In genomic region chr15:52566889-52567288, GRCh38 we compare ENCODE assay signal across 11 cellular contexts. TPM values are rescaled to one million over a fixed set of nuclear protein-coding genes. Genes with fewer than 3 reads are reported as not detected.
DNase-seq lines count a peak whose midpoint lies in the region; ATAC-seq and TF ChIP-seq lines count a peak whose summit lies in the region.
"Had no signal": no experiment of that assay in that cellular context is flagged by ENCODE, and none has a peak within 500 bp of the region (broad histone marks: within the 10 kb centered on the region; RNA-seq: fewer than 3 reads in every experiment).

No MANE protein-coding gene starts in this region.

- TF ChIP-seq CTCF in kidney epithelial cell (IDR thresholded peaks at IDR 0.05; ENCODE audit: insufficient read depth, low read length, poor library complexity, severe bottlenecking) (no peak), testis (IDR thresholded peaks at IDR 0.05) (no peak)

- no peak for TF ChIP-seq POLR2A in testis (IDR thresholded peaks at IDR 0.05)

- peaks cover 19% of the 10 kb centered on the region for H3K4me1 ChIP-seq in testis
- H3K4me1 ChIP-seq in effector memory CD4-positive, alpha-beta T cell (ENCODE audit: control insufficient read depth, insufficient read depth, low read length, poor library complexity, severe bottlenecking): peaks cover 30% of the 10 kb centered on the region

- no peak for ATAC-seq in HG02678 (IDR thresholded peaks at IDR 0.05; ENCODE audit: unreplicated experiment)

- no peaks in the 10 kb centered on the region for H3K27me3 Mint-ChIP-seq in activated naive CD4-positive, alpha-beta T cell treated with anti-CD3 and anti-CD28 coated beads, Interleukin-2, amount 10 ng/mL, durations not matched to agents 7 days and 5 days
- H3K27me3 Mint-ChIP-seq in activated T-helper 2 cell treated with anti-CD3 and anti-CD28 coated beads, Interferon-gamma antibody, Interleukin-2, Interleukin-4, amounts not matched to agents 10 μg/mL and 5 μg/mL and 100 μg/mL, durations not matched to agents 14 hours and 24 hours and 36 hours (ENCODE audit: low read depth): no peaks in the 10 kb centered on the region

- no peaks in the 10 kb centered on the region for H3K36me3 ChIP-seq in kidney epithelial cell (ENCODE audit: control insufficient read depth, insufficient read depth, low read length)
- no peaks in the 10 kb centered on the region for H3K36me3 ChIP-seq in testis (ENCODE audit: low read depth, missing control alignments)
- no peaks in the 10 kb centered on the region for H3K36me3 ChIP-seq in effector memory CD4-positive, alpha-beta T cell (ENCODE audit: control insufficient read depth, insufficient read depth, low read length)

- 39 to 42% methylated on average over 4 of the region's 4 CpGs for WGBS in testis, 2 donors

- H3K27ac Mint-ChIP-seq in activated naive CD4-positive, alpha-beta T cell treated with anti-CD3 and anti-CD28 coated beads, Interleukin-2, amount 10 ng/mL, durations not matched to agents 7 days and 5 days: peak overlapping the region; percentile 98
- peak overlapping the region; percentile 42 for H3K27ac Mint-ChIP-seq in activated T-helper 2 cell treated with anti-CD3 and anti-CD28 coated beads, Interferon-gamma antibody, Interleukin-2, Interleukin-4, amounts not matched to agents 10 μg/mL and 5 μg/mL and 100 μg/mL, durations not matched to agents 14 hours and 24 hours and 36 hours

- no peaks in the 10 kb centered on the region for H3K9me3 ChIP-seq in testis
- no peaks in the 10 kb centered on the region for H3K9me3 ChIP-seq in effector memory CD4-positive, alpha-beta T cell (ENCODE audit: control insufficient read depth, low read length)

- intact Hi-C loops in activated T-helper 2 cell treated with anti-CD3 and anti-CD28 coated beads, Interferon-gamma antibody, Interleukin-2, Interleukin-4, amounts not matched to agents 10 μg/mL and 5 μg/mL and 100 μg/mL, durations not matched to agents 14 hours and 24 hours and 36 hours (cut with micrococcal nuclease): loop anchor here (5.0 kb wide), 1 partner anchor 170 kb away; no protein-coding TSS in a partner anchor
- intact Hi-C loops in testis (cut with DNase I; ENCODE audit: low total_unique reads): no loop called here

- H3K4me3 Mint-ChIP-seq in activated naive CD4-positive, alpha-beta T cell treated with anti-CD3 and anti-CD28 coated beads, Interleukin-2, amount 10 ng/mL, durations not matched to agents 7 days and 5 days: peak overlapping the region; percentile 93
- peak overlapping the region; percentile 96 for H3K4me3 Mint-ChIP-seq in activated T-helper 2 cell treated with anti-CD3 and anti-CD28 coated beads, Interferon-gamma antibody, Interleukin-2, Interleukin-4, amounts not matched to agents 10 μg/mL and 5 μg/mL and 100 μg/mL, durations not matched to agents 14 hours and 24 hours and 36 hours (ENCODE audit: low read depth)

- H3K4me1 Mint-ChIP-seq in activated naive CD4-positive, alpha-beta T cell treated with anti-CD3 and anti-CD28 coated beads, Interleukin-2, amount 10 ng/mL, durations not matched to agents 7 days and 5 days: peaks cover 50% of the 10 kb centered on the region
- peaks cover 34% of the 10 kb centered on the region for H3K4me1 Mint-ChIP-seq in activated T-helper 2 cell treated with anti-CD3 and anti-CD28 coated beads, Interferon-gamma antibody, Interleukin-2, Interleukin-4, amounts not matched to agents 10 μg/mL and 5 μg/mL and 100 μg/mL, durations not matched to agents 14 hours and 24 hours and 36 hours (ENCODE audit: low read depth)

- H3K27me3 ChIP-seq in kidney epithelial cell (ENCODE audit: control insufficient read depth, insufficient read depth, low read length): no peaks in the 10 kb centered on the region
- H3K27me3 ChIP-seq in testis: no peaks in the 10 kb centered on the region
- H3K27me3 ChIP-seq in effector memory CD4-positive, alpha-beta T cell (replicated peaks; ENCODE audit: control insufficient read depth, insufficient read depth, low read length, poor library complexity, severe bottlenecking): no peaks in the 10 kb centered on the region

- no peaks in the 10 kb centered on the region for H3K9me3 Mint-ChIP-seq in activated naive CD4-positive, alpha-beta T cell treated with anti-CD3 and anti-CD28 coated beads, Interleukin-2, amount 10 ng/mL, durations not matched to agents 7 days and 5 days
- no peaks in the 10 kb centered on the region for H3K9me3 Mint-ChIP-seq in activated T-helper 2 cell treated with anti-CD3 and anti-CD28 coated beads, Interferon-gamma antibody, Interleukin-2, Interleukin-4, amounts not matched to agents 10 μg/mL and 5 μg/mL and 100 μg/mL, durations not matched to agents 14 hours and 24 hours and 36 hours

- no peak for DNase-seq in activated naive CD4-positive, alpha-beta T cell treated with anti-CD3 and anti-CD28 coated beads, Interleukin-2, amount 10 ng/mL, durations not matched to agents 7 days and 5 days
- no peak for DNase-seq in activated naive CD4-positive, alpha-beta T cell treated with Interleukin-2 at 50 U/mL for 16 hours
- no peak for DNase-seq in activated T-helper 2 cell treated with anti-CD3 and anti-CD28 coated beads, Interferon-gamma antibody, Interleukin-2, Interleukin-4, amounts not matched to agents 10 μg/mL and 5 μg/mL and 100 μg/mL, durations not matched to agents 14 hours and 24 hours and 36 hours (ENCODE audit: low spot score)
- no peak for DNase-seq in kidney epithelial cell (ENCODE audit: low read depth)
- DNase-seq in testis: no peak
- DNase-seq in UCSD-AML1 (lab: John Stamatoyannopoulos, UW; ENCODE audit: unreplicated experiment): no peak
- no peak for DNase-seq in effector memory CD4-positive, alpha-beta T cell
- DNase-seq: DMS 273 treated with DMSO at 0.1 percent for 48 hours; H7; NK-92 treated with Interleukin-12 subunit alpha and Interleukin-12 subunit beta, amount 100 ng/mL, for 24 hours had no signal

- CTCF ChIA-PET in activated naive CD4-positive, alpha-beta T cell treated with anti-CD3 and anti-CD28 coated beads, Interleukin-2, amount 10 ng/mL, durations not matched to agents 7 days and 5 days (lab: Charles Lee): interaction anchor here (1.2 to 1.4 kb wide), 2 partner anchors 102 to 307 kb away, joined by 3 read pairs; no protein-coding TSS in a partner anchor

- H3K4me3 ChIP-seq in kidney epithelial cell (ENCODE audit: low read depth, low read length) (peak overlapping the region; percentile 75), testis (peak overlapping the region; percentile 76 to 95)
- no peak overlapping the region for H3K4me3 ChIP-seq in effector memory CD4-positive, alpha-beta T cell (ENCODE audit: insufficient read depth, low read depth, low read length, poor library complexity, severe bottlenecking)

- H3K27ac ChIP-seq in testis: peak overlapping the region; percentile 41 to 93
- no peak overlapping the region for H3K27ac ChIP-seq in effector memory CD4-positive, alpha-beta T cell (ENCODE audit: insufficient read depth, low read length, poor library complexity, severe bottlenecking)

- H3K36me3 Mint-ChIP-seq in activated naive CD4-positive, alpha-beta T cell treated with anti-CD3 and anti-CD28 coated beads, Interleukin-2, amount 10 ng/mL, durations not matched to agents 7 days and 5 days: peaks cover 13% of the 10 kb centered on the region
- peaks cover 34% of the 10 kb centered on the region for H3K36me3 Mint-ChIP-seq in activated T-helper 2 cell treated with anti-CD3 and anti-CD28 coated beads, Interferon-gamma antibody, Interleukin-2, Interleukin-4, amounts not matched to agents 10 μg/mL and 5 μg/mL and 100 μg/mL, durations not matched to agents 14 hours and 24 hours and 36 hours (ENCODE audit: low read depth)

RNA-seq across cellular contexts. Expression of gene ARPP19, which starts 1.9 kb away (rescaled TPM):
- total RNA-seq in activated T-helper 2 cell treated with anti-CD3 and anti-CD28 coated beads, Interferon-gamma antibody, Interleukin-2, Interleukin-4, amounts not matched to agents 10 μg/mL and 5 μg/mL and 100 μg/mL, durations not matched to agents 14 hours and 24 hours and 36 hours: 178 and 182 TPM in 2 replicates
- total RNA-seq in kidney epithelial cell: 155 and 160 TPM in 2 replicates
- total RNA-seq in testis: 100 to 1,000 TPM; 114 to 139 TPM
- 162 TPM for polyA plus RNA-seq in testis (ENCODE audit: insufficient read depth, low read depth, low replicate concordance)

RNA-seq across cellular contexts. Expression of gene MYO5A, which starts 38.2 kb away (rescaled TPM):
- total RNA-seq in activated T-helper 2 cell treated with anti-CD3 and anti-CD28 coated beads, Interferon-gamma antibody, Interleukin-2, Interleukin-4, amounts not matched to agents 10 μg/mL and 5 μg/mL and 100 μg/mL, durations not matched to agents 14 hours and 24 hours and 36 hours: 22.8 and 23.6 TPM in 2 replicates
- 31.4 and 34.2 TPM in 2 replicates for total RNA-seq in kidney epithelial cell
- 10 to 100 TPM; 24.3 to 35.5 TPM for total RNA-seq in testis
- polyA plus RNA-seq in testis (ENCODE audit: insufficient read depth, low read depth, low replicate concordance): 11.7 TPM
